38 cellular contexts compared by ENCODE assay signal in genomic region chr5:138454121-138454520, GRCh38. TPM values are rescaled to one million over a fixed set of nuclear protein-coding genes. Genes with fewer than 3 reads are reported as not detected.
"Had no signal": no experiment of that assay in that cellular context is flagged by ENCODE, and none has a peak within 500 bp of the region (broad histone marks: within the 10 kb centered on the region; RNA-seq: fewer than 3 reads in every experiment).

No MANE protein-coding gene starts in this region.

- H3K27ac ChIP-seq: ascending aorta, breast epithelium, Peyer's patch, VCaP had no signal

- DNase-seq: activated B cell treated with CpG ODN at 0.5 μM for 24 hours; activated CD4-positive, alpha-beta memory T cell treated with anti-CD3 and anti-CD28 coated beads, Interleukin-2, amount 10 ng/mL, durations not matched to agents 7 days and 5 days; activated CD4-positive, alpha-beta T cell treated with anti-CD3 and anti-CD28 coated beads for 4 hours; activated CD4-positive, alpha-beta T cell treated with anti-CD3 and anti-CD28 coated beads, Interleukin-2, amount 50 U/mL, for 1 hour; activated CD4-positive, CD25-positive, alpha-beta regulatory T cell treated with anti-CD3 and anti-CD28 coated beads, Interleukin-2, amount 50 U/mL, for 72 hours; activated CD8-positive, alpha-beta memory T cell treated with anti-CD3 and anti-CD28 coated beads for 24 hours; activated CD8-positive, alpha-beta memory T cell treated with anti-CD3 and anti-CD28 coated beads, Interleukin-2, amount 10 ng/mL, durations not matched to agents 7 days and 5 days; activated CD8-positive, alpha-beta memory T cell treated with anti-CD3 and anti-CD28 coated beads, Interleukin-2, amount 50 U/mL, for 48 hours; activated effector memory CD4-positive, alpha-beta T cell treated with Interleukin-2 at 50 U/mL for 16 hours; activated naive CD4-positive, alpha-beta T cell; activated naive CD4-positive, alpha-beta T cell treated with anti-CD3 and anti-CD28 coated beads, Interleukin-2, amount 50 U/mL, for 16 hours; activated naive CD8-positive, alpha-beta T cell treated with anti-CD3 and anti-CD28 coated beads for 36 hours; activated T-cell treated with anti-CD3 and anti-CD28 coated beads, Interleukin-2, amount 50 U/mL, for 48 hours; amniotic stem cell; MM.1S; MV-4-11; NCI-H1092; NCI-H1436 treated with DMSO at 0.1 percent for 48 hours; NCI-H1694 treated with DMSO at 0.1 percent for 48 hours; NCI-H2029 treated with DMSO at 0.1 percent for 48 hours; NCI-H2107; NCI-H2171; NCI-H510A; NCI-H526; NCI-H748 treated with DMSO at 0.1 percent for 48 hours; PC-3; Peyer's patch; RPMI8226; SIG-M5; SW 1271; T-helper 1 cell; T-helper 2 cell; T-helper 9 cell had no signal

- H3K36me3 Mint-ChIP-seq: activated CD8-positive, alpha-beta memory T cell treated with anti-CD3 and anti-CD28 coated beads, Interleukin-2, amount 10 ng/mL, durations not matched to agents 7 days and 5 days had no signal

- H3K36me3 ChIP-seq: ascending aorta, breast epithelium, Peyer's patch had no signal

- H3K27me3 Mint-ChIP-seq: activated naive CD8-positive, alpha-beta T cell treated with anti-CD3 and anti-CD28 coated beads for 36 hours had no signal

- ATAC-seq: activated CD8-positive, alpha-beta memory T cell treated with anti-CD3 and anti-CD28 coated beads, Interleukin-2, amount 10 ng/mL, durations not matched to agents 7 days and 5 days; PC-3; Right ventricle myocardium inferior; SK-N-SH treated with all-trans-retinoic acid at 6 μM for 48 hours had no signal

- H3K4me3 Mint-ChIP-seq: activated B cell treated with CpG ODN at 0.5 μM for 24 hours; activated CD4-positive, alpha-beta memory T cell treated with anti-CD3 and anti-CD28 coated beads, Interleukin-2, amount 10 ng/mL, durations not matched to agents 7 days and 5 days; activated CD8-positive, alpha-beta memory T cell treated with anti-CD3 and anti-CD28 coated beads, Interleukin-2, amount 10 ng/mL, durations not matched to agents 7 days and 5 days; activated naive CD8-positive, alpha-beta T cell treated with anti-CD3 and anti-CD28 coated beads for 36 hours had no signal

- H3K9me3 ChIP-seq: ascending aorta, breast epithelium, Peyer's patch had no signal

- H3K4me3 ChIP-seq: ascending aorta, breast epithelium, Peyer's patch had no signal

- H3K9me3 Mint-ChIP-seq: activated B cell treated with CpG ODN at 0.5 μM for 24 hours; activated CD4-positive, alpha-beta memory T cell treated with anti-CD3 and anti-CD28 coated beads, Interleukin-2, amount 10 ng/mL, durations not matched to agents 7 days and 5 days; activated naive CD8-positive, alpha-beta T cell treated with anti-CD3 and anti-CD28 coated beads for 36 hours had no signal

- H3K27me3 ChIP-seq: ascending aorta, breast epithelium, Peyer's patch had no signal

- H3K27ac Mint-ChIP-seq: activated B cell treated with CpG ODN at 0.5 μM for 24 hours; activated CD4-positive, alpha-beta memory T cell treated with anti-CD3 and anti-CD28 coated beads, Interleukin-2, amount 10 ng/mL, durations not matched to agents 7 days and 5 days; activated CD8-positive, alpha-beta memory T cell treated with anti-CD3 and anti-CD28 coated beads, Interleukin-2, amount 10 ng/mL, durations not matched to agents 7 days and 5 days; activated naive CD8-positive, alpha-beta T cell treated with anti-CD3 and anti-CD28 coated beads for 36 hours had no signal

RNA-seq across cellular contexts. Expression of gene REEP2, which starts 15.3 kb away (rescaled TPM):
- total RNA-seq: activated B cell treated with CpG ODN at 0.5 μM for 24 hours had no signal
